ENCODE assay signal across 27 cellular contexts in the genomic region with DNA sequence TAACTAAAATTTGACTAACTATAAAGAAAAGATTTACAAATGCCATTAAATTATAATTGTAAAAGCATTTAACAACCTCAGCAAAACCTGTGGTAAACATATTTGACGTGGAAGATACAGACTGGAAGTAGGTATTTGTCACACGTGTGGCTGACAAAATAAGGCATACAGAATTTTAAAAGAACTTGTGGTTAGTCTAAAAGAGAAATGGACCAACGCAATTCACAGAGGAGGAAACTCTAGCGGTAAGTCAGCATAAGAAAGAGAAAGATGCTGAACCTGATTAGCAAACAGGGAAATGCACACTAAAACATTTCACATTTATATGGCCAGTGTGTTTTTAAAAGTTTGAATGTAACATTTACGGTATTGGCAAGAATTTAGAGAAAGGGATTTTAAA.
"Had no signal": no experiment of that assay in that cellular context is flagged by ENCODE, and none has a peak within 500 bp of the region (broad histone marks: within the 10 kb centered on the region; RNA-seq: fewer than 3 reads in every experiment).

No MANE protein-coding gene starts in this region.

- H3K36me3 ChIP-seq: ascending aorta had no signal

- H3K4me1 ChIP-seq: ascending aorta had no signal

- DNase-seq: activated CD4-positive, alpha-beta T cell treated with anti-CD3 and anti-CD28 coated beads for 48 hours; activated CD4-positive, alpha-beta T cell treated with anti-CD3 and anti-CD28 coated beads, Interleukin-2, amount 50 U/mL, for 4 hours; activated CD4-positive, CD25-positive, alpha-beta regulatory T cell treated with anti-CD3 and anti-CD28 coated beads, Interleukin-2, amount 50 U/mL, for 72 hours; activated CD8-positive, alpha-beta T cell treated with anti-CD3 and anti-CD28 coated beads, Interleukin-2, amount 10 ng/mL, durations not matched to agents 7 days and 5 days; activated effector memory CD4-positive, alpha-beta T cell treated with anti-CD3 and anti-CD28 coated beads, Interleukin-2, amount 50 U/mL, for 16 hours; activated naive CD4-positive, alpha-beta T cell treated with Interleukin-2 at 50 U/mL for 16 hours; activated naive CD8-positive, alpha-beta T cell treated with anti-CD3 and anti-CD28 coated beads, Interleukin-2, amount 50 U/mL, for 24 hours; activated T-cell treated with anti-CD3 and anti-CD28 coated beads, Interleukin-2, amount 50 U/mL, for 4 hours; amniotic stem cell; Karpas-422; MV-4-11; NCI-H1105; NCI-H1436; NCI-H1694 treated with DMSO at 0.1 percent for 48 hours; NCI-H2029 treated with DMSO at 0.1 percent for 48 hours; NCI-H345; NCI-H510A; NCI-H526 treated with DMSO at 0.1 percent for 48 hours; NCI-H82; NK-92 treated with Interleukin-12 subunit alpha and Interleukin-12 subunit beta, amount 100 ng/mL, for 24 hours; PC-9; SHP77 treated with DMSO at 0.1 percent for 48 hours; T-helper 17 cell; T-helper 9 cell had no signal

- H3K27ac ChIP-seq: ascending aorta, PC-9 had no signal

- H3K27me3 ChIP-seq: ascending aorta had no signal

- H3K4me2 ChIP-seq: PC-9 had no signal

- H3K4me3 ChIP-seq: ascending aorta, PC-9 had no signal

- ATAC-seq: activated CD8-positive, alpha-beta T cell treated with anti-CD3 and anti-CD28 coated beads, Interleukin-2, amount 10 ng/mL, durations not matched to agents 7 days and 5 days; activated naive CD4-positive, alpha-beta T cell treated with anti-CD3 and anti-CD28 coated beads, Interleukin-2, amount 50 U/mL, for 72 hours; activated naive CD8-positive, alpha-beta T cell treated with anti-CD3 and anti-CD28 coated beads, Interleukin-2, amount 50 U/mL, for 24 hours; activated T-cell treated with anti-CD3 and anti-CD28 coated beads, Interleukin-2, amount 50 U/mL, for 4 hours; T-helper 17 cell; WTC11 had no signal

- H3K9me3 ChIP-seq: ascending aorta had no signal
